In genomic region chr4:80228460-80228859, GRCh38 we compare ENCODE assay signal across 19 cellular contexts. TPM values are rescaled to one million over a fixed set of nuclear protein-coding genes. Genes with fewer than 3 reads are reported as not detected.
"Had no signal": no experiment of that assay in that cellular context is flagged by ENCODE, and none has a peak within 500 bp of the region (broad histone marks: within the 10 kb centered on the region; RNA-seq: fewer than 3 reads in every experiment).

No MANE protein-coding gene starts in this region.

- H3K9ac ChIP-seq: parathyroid adenoma had no signal

- H3K27ac Mint-ChIP-seq: activated B cell treated with CpG ODN at 0.5 μM for 24 hours; activated naive CD4-positive, alpha-beta T cell treated with anti-CD3 and anti-CD28 coated beads, Interleukin-2, amount 50 U/mL, for 24 hours; brain; dendritic cell treated with granulocyte-macrophage colony-stimulating factor and Interleukin-4, amounts not matched to agents 40 ng/mL and 50 ng/mL, for 4 days; effector memory CD8-positive, alpha-beta T cell; stimulated activated naive CD8-positive, alpha-beta T cell treated with anti-CD3 and anti-CD28 coated beads, Interleukin-15, amount 100 ng/mL, for 72 hours had no signal

- H3K4me3 ChIP-seq: testis had no signal

- H3K4me1 Mint-ChIP-seq: activated naive CD4-positive, alpha-beta T cell treated with anti-CD3 and anti-CD28 coated beads, Interleukin-2, amount 50 U/mL, for 24 hours; brain had no signal

- H3K9me3 Mint-ChIP-seq: activated B cell treated with CpG ODN at 0.5 μM for 24 hours; activated naive CD4-positive, alpha-beta T cell treated with anti-CD3 and anti-CD28 coated beads, Interleukin-2, amount 50 U/mL, for 24 hours; brain; dendritic cell treated with granulocyte-macrophage colony-stimulating factor and Interleukin-4, amounts not matched to agents 40 ng/mL and 50 ng/mL, for 4 days; effector memory CD8-positive, alpha-beta T cell; stimulated activated naive CD8-positive, alpha-beta T cell treated with anti-CD3 and anti-CD28 coated beads, Interleukin-15, amount 100 ng/mL, for 72 hours had no signal

- H3K79me2 ChIP-seq: parathyroid adenoma had no signal

- DNase-seq: activated B cell treated with CpG ODN at 0.5 μM for 24 hours; activated CD4-positive, alpha-beta T cell treated with anti-CD3 and anti-CD28 coated beads, Interleukin-2, amount 50 U/mL, for 1 hour; activated effector memory CD4-positive, alpha-beta T cell treated with Interleukin-2 at 50 U/mL for 16 hours; activated T-cell treated with anti-CD3 and anti-CD28 coated beads, Interleukin-2, amount 50 U/mL, for 1 hour; cerebellar nuclear complex; effector memory CD8-positive, alpha-beta T cell; kidney; left ventricle myocardium superior; mesenchymal stem cell; retina; stimulated activated CD4-positive, alpha-beta T cell treated with anti-CD3 and anti-CD28 coated beads, Interleukin-4, amount 100 ng/mL, for 24 hours; stimulated activated naive CD8-positive, alpha-beta T cell treated with anti-CD3 and anti-CD28 coated beads, Interleukin-15, amount 100 ng/mL, for 72 hours; testis had no signal

- ATAC-seq: effector memory CD8-positive, alpha-beta T cell; left ventricle myocardium superior; stimulated activated naive CD8-positive, alpha-beta T cell treated with anti-CD3 and anti-CD28 coated beads, Interleukin-15, amount 100 ng/mL, for 72 hours had no signal

- H3K9me3 ChIP-seq: testis had no signal

- H3K27me3 ChIP-seq: testis had no signal

- H3K27me3 Mint-ChIP-seq: dendritic cell treated with granulocyte-macrophage colony-stimulating factor and Interleukin-4, amounts not matched to agents 40 ng/mL and 50 ng/mL, for 4 days had no signal

- H2AFZ ChIP-seq: parathyroid adenoma had no signal

- H3K36me3 Mint-ChIP-seq: activated naive CD4-positive, alpha-beta T cell treated with anti-CD3 and anti-CD28 coated beads, Interleukin-2, amount 50 U/mL, for 24 hours; brain had no signal

- H3K4me3 Mint-ChIP-seq: activated B cell treated with CpG ODN at 0.5 μM for 24 hours; activated naive CD4-positive, alpha-beta T cell treated with anti-CD3 and anti-CD28 coated beads, Interleukin-2, amount 50 U/mL, for 24 hours; brain; dendritic cell treated with granulocyte-macrophage colony-stimulating factor and Interleukin-4, amounts not matched to agents 40 ng/mL and 50 ng/mL, for 4 days; effector memory CD8-positive, alpha-beta T cell; stimulated activated naive CD8-positive, alpha-beta T cell treated with anti-CD3 and anti-CD28 coated beads, Interleukin-15, amount 100 ng/mL, for 72 hours had no signal

- H3K27ac ChIP-seq: epithelial cell of prostate, parathyroid adenoma, testis had no signal

- H3K4me1 ChIP-seq: parathyroid adenoma, testis had no signal

RNA-seq across cellular contexts. Expression of gene FGF5, which starts 38.0 kb away (rescaled TPM):
- total RNA-seq: activated B cell treated with CpG ODN at 0.5 μM for 24 hours, testis had no signal
- polyA plus RNA-seq: urinary bladder had no signal
